Comparison of ENCODE assay signal across 16 cellular contexts in the genomic region with DNA sequence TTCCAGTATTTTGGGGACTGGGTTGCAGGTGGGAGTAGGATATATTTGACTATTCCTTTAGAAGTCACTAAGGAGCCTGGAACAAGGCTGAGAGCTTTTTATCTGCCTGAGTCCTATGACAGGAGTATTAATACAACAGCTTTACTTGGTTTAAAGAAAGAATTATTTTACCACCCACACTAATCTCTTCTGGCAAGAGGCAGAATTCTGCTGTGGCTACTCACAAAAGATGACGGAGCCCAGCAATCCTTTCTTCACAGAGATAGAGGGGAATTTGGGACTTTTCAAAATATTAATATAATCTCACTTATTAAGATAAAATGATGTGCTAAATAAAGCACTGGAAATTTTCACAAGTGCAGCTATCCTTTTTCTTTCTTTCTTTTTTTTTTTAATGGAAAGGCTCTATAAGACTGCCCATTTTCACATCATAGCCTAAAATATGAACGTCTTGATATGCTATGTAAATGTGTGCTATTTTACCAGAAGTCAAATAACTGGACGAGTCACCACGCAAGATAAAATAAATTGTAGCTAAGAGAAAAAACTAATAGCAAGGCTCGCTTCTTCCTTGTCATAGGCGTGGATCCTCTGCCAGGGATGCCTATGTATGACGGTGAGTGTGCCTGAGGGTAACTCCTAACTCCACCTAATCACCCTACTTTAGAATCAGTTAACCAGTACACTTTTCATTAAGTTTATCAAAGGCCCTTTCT.
DNase-seq lines count a peak whose midpoint lies in the region; ATAC-seq and TF ChIP-seq lines count a peak whose summit lies in the region.
"Had no signal": no experiment of that assay in that cellular context is flagged by ENCODE, and none has a peak within 500 bp of the region (broad histone marks: within the 10 kb centered on the region; RNA-seq: fewer than 3 reads in every experiment).

No MANE protein-coding gene starts in this region.

- H3K79me2 ChIP-seq in neural cell (replicated peaks; ENCODE audit: insufficient read depth, low read length) = peaks cover 74% of the 10 kb centered on the region

- H3F3A ChIP-seq in neural cell (ENCODE audit: insufficient read depth, low read length, poor library complexity, severe bottlenecking) = peaks cover 6% of the 10 kb centered on the region

- peaks cover 6% of the 10 kb centered on the region for H3K27me3 Mint-ChIP-seq in activated CD4-positive, alpha-beta T cell treated with anti-CD3 and anti-CD28 coated beads, Interleukin-2, amount 10 ng/mL, durations not matched to agents 7 days and 5 days

- no peak overlapping the region for H3K9ac ChIP-seq in neural cell (ENCODE audit: low read length)

- H3K9me3 Mint-ChIP-seq in activated CD4-positive, alpha-beta T cell treated with anti-CD3 and anti-CD28 coated beads, Interleukin-2, amount 10 ng/mL, durations not matched to agents 7 days and 5 days = no peaks in the 10 kb centered on the region

- TF ChIP-seq CTCF in esophagus muscularis mucosa (IDR thresholded peaks at IDR 0.05) (no peak), neural cell (IDR thresholded peaks at IDR 0.05; ENCODE audit: poor library complexity, severe bottlenecking) (no peak)

- DNase-seq in AG20443 (ENCODE audit: low spot score) (peak; percentile 32), SJSA1 (ENCODE audit: low read depth in 1 of 2, low spot score in 2 of 2) (no peak), esophagus muscularis mucosa (ENCODE audit: extremely low spot score) (no peak), dermis blood vessel endothelial cell (no peak), NCI-H774 (lab: John Stamatoyannopoulos, UW) (no peak)
- DNase-seq in activated CD4-positive, alpha-beta T cell treated with anti-CD3 and anti-CD28 coated beads, Interleukin-2, amount 10 ng/mL, durations not matched to agents 7 days and 5 days = no peak
- DNase-seq: activated CD4-positive, CD25-positive, alpha-beta regulatory T cell treated with anti-CD3 and anti-CD28 coated beads, Interleukin-2, amount 50 U/mL, for 72 hours; activated naive CD4-positive, alpha-beta T cell treated with Interleukin-2 at 50 U/mL for 16 hours; glutamatergic neuron; kidney; MM.1S; NCI-H524 treated with DMSO at 0.1 percent for 48 hours; Peyer's patch; stimulated activated naive CD4-positive, alpha-beta T cell had no signal

- H3K4me2 ChIP-seq in neural cell (ENCODE audit: low read length) = peak overlapping the region; percentile 3

- POLR2A ChIA-PET in activated CD4-positive, alpha-beta T cell treated with anti-CD3 and anti-CD28 coated beads, Interleukin-2, amount 10 ng/mL, durations not matched to agents 7 days and 5 days (lab: Charles Lee) = no interaction called here

- no peak overlapping the region for H3K27ac Mint-ChIP-seq in activated CD4-positive, alpha-beta T cell treated with anti-CD3 and anti-CD28 coated beads, Interleukin-2, amount 10 ng/mL, durations not matched to agents 7 days and 5 days

- TF ChIP-seq EP300 in esophagus muscularis mucosa (IDR thresholded peaks at IDR 0.05) (no peak), neural cell (conservative IDR thresholded peaks at IDR 0.05; ENCODE audit: poor library complexity, severe bottlenecking) (no peak)

- no peak for TF ChIP-seq POLR2A in esophagus muscularis mucosa (IDR thresholded peaks at IDR 0.05; ENCODE audit: low read depth)

- ATAC-seq in GM21526 (IDR thresholded peaks at IDR 0.05; ENCODE audit: low FRiP score, unreplicated experiment) = no peak

- H3K4me1 ChIP-seq in SJSA1 (replicated peaks) (peaks cover 31% of the 10 kb centered on the region), esophagus muscularis mucosa (peaks cover 33 to 81% (median 68%) of the 10 kb centered on the region in 4 donors)

- peak overlapping the region; percentile 36 for H3K27ac ChIP-seq in SJSA1
- peak overlapping the region; percentile 48 to 63 (median 60) for H3K27ac ChIP-seq in esophagus muscularis mucosa (replicated peaks in 1 of 4)
- no peak overlapping the region for H3K27ac ChIP-seq in neural cell (ENCODE audit: low read length)

- H2AFZ ChIP-seq in neural cell (ENCODE audit: low read depth, low read length) = no peak overlapping the region

- H4K20me1 ChIP-seq in neural cell (ENCODE audit: insufficient read depth) = no peaks in the 10 kb centered on the region

- WGBS in esophagus muscularis mucosa = 45% methylated on average over 7 of the region's 7 CpGs

- CTCF ChIA-PET in activated CD4-positive, alpha-beta T cell treated with anti-CD3 and anti-CD28 coated beads, Interleukin-2, amount 10 ng/mL, durations not matched to agents 7 days and 5 days (lab: Charles Lee) = no interaction called here

- no peak overlapping the region for H3K4me3 ChIP-seq in SJSA1
- H3K4me3 ChIP-seq in esophagus muscularis mucosa = peak overlapping the region in 1 of 4 donors; percentile 4
- H3K4me3 ChIP-seq in neural cell (ENCODE audit: low read length) = no peak overlapping the region
- H3K4me3 ChIP-seq: Peyer's patch had no signal

- H3K4me3 Mint-ChIP-seq in activated CD4-positive, alpha-beta T cell treated with anti-CD3 and anti-CD28 coated beads, Interleukin-2, amount 10 ng/mL, durations not matched to agents 7 days and 5 days = no peak overlapping the region

- no peaks in the 10 kb centered on the region for H3K9me3 ChIP-seq in SJSA1 (replicated peaks)
- no peaks in the 10 kb centered on the region for H3K9me3 ChIP-seq in esophagus muscularis mucosa
- H3K9me3 ChIP-seq in neural cell (ENCODE audit: low read length) = no peaks in the 10 kb centered on the region
- H3K9me3 ChIP-seq: Peyer's patch had no signal

- H3K36me3 Mint-ChIP-seq in activated CD4-positive, alpha-beta T cell treated with anti-CD3 and anti-CD28 coated beads, Interleukin-2, amount 10 ng/mL, durations not matched to agents 7 days and 5 days (ENCODE audit: low read depth) = no peaks in the 10 kb centered on the region

- H3K36me3 ChIP-seq in SJSA1 (no peaks in the 10 kb centered on the region), esophagus muscularis mucosa (no peaks in the 10 kb centered on the region), neural cell (ENCODE audit: insufficient read depth, low read length) (no peaks in the 10 kb centered on the region)
- H3K36me3 ChIP-seq: Peyer's patch had no signal

- TF ChIP-seq RAD21 in neural cell (conservative IDR thresholded peaks at IDR 0.05) = no peak

- intact Hi-C loops in esophagus muscularis mucosa (cut with DNase I) = no loop called here

- H3K9me2 ChIP-seq in neural cell (ENCODE audit: insufficient read depth, low read length) = no peaks in the 10 kb centered on the region

- H3K4me1 Mint-ChIP-seq in activated CD4-positive, alpha-beta T cell treated with anti-CD3 and anti-CD28 coated beads, Interleukin-2, amount 10 ng/mL, durations not matched to agents 7 days and 5 days = no peaks in the 10 kb centered on the region

- H3K27me3 ChIP-seq in SJSA1 (replicated peaks) = no peaks in the 10 kb centered on the region
- H3K27me3 ChIP-seq in esophagus muscularis mucosa = no peaks in the 10 kb centered on the region
- no peaks in the 10 kb centered on the region for H3K27me3 ChIP-seq in neural cell (ENCODE audit: insufficient read depth, low read depth, low read length)
- H3K27me3 ChIP-seq: Peyer's patch had no signal

TF ChIP-seq in neural cell, 6 proteins besides CTCF, POLR2A, EP300 and RAD21:
- TF ChIP-seq SMC3 (conservative IDR thresholded peaks at IDR 0.05; ENCODE audit: poor library complexity) (no peak), TAF1 (IDR thresholded peaks at IDR 0.05; ENCODE audit: low read depth) (no peak), MXI1 (conservative IDR thresholded peaks at IDR 0.05; ENCODE audit: poor library complexity, severe bottlenecking) (no peak), POLR2AphosphoS5 (IDR thresholded peaks at IDR 0.05) (no peak), EZH2 (IDR thresholded peaks at IDR 0.05; ENCODE audit: borderline replicate concordance, insufficient read depth, low read length, poor library complexity, severe bottlenecking) (no peak)
- TF ChIP-seq, protein P1, sequence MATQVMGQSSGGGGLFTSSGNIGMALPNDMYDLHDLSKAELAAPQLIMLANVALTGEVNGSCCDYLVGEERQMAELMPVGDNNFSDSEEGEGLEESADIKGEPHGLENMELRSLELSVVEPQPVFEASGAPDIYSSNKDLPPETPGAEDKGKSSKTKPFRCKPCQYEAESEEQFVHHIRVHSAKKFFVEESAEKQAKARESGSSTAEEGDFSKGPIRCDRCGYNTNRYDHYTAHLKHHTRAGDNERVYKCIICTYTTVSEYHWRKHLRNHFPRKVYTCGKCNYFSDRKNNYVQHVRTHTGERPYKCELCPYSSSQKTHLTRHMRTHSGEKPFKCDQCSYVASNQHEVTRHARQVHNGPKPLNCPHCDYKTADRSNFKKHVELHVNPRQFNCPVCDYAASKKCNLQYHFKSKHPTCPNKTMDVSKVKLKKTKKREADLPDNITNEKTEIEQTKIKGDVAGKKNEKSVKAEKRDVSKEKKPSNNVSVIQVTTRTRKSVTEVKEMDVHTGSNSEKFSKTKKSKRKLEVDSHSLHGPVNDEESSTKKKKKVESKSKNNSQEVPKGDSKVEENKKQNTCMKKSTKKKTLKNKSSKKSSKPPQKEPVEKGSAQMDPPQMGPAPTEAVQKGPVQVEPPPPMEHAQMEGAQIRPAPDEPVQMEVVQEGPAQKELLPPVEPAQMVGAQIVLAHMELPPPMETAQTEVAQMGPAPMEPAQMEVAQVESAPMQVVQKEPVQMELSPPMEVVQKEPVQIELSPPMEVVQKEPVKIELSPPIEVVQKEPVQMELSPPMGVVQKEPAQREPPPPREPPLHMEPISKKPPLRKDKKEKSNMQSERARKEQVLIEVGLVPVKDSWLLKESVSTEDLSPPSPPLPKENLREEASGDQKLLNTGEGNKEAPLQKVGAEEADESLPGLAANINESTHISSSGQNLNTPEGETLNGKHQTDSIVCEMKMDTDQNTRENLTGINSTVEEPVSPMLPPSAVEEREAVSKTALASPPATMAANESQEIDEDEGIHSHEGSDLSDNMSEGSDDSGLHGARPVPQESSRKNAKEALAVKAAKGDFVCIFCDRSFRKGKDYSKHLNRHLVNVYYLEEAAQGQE (IDR thresholded peaks at IDR 0.05; ENCODE audit: borderline replicate concordance) = no peak
